Comparison of ENCODE assay signal across 1 cellular context in the genomic region with DNA sequence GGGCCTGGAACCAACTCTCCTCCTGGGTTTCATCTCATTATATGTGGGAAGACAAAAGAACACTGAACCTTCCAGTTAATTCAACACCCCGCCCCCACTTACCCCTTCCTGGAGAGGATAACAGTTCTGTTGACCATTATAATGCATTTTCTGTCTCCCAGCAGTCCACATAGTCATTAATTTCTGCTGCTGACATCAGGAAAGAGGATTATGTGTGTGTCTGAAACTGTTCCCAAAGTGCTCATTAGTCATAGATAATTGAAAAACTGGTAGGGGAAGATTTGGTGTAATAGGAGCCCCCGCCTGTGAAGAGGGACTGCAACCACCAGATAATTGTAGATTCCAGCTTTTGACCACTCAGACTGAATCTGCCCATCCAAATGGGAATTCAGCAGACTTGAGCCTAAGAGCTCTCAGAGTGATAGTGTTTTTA.
TF ChIP-seq lines count a peak whose summit lies in the region.

No MANE protein-coding gene starts in this region.

TF ChIP-seq in GM23338, 12 proteins besides CTCF, POLR2A, EP300 and RAD21 (continued from another document):
- TF ChIP-seq, protein P1, sequence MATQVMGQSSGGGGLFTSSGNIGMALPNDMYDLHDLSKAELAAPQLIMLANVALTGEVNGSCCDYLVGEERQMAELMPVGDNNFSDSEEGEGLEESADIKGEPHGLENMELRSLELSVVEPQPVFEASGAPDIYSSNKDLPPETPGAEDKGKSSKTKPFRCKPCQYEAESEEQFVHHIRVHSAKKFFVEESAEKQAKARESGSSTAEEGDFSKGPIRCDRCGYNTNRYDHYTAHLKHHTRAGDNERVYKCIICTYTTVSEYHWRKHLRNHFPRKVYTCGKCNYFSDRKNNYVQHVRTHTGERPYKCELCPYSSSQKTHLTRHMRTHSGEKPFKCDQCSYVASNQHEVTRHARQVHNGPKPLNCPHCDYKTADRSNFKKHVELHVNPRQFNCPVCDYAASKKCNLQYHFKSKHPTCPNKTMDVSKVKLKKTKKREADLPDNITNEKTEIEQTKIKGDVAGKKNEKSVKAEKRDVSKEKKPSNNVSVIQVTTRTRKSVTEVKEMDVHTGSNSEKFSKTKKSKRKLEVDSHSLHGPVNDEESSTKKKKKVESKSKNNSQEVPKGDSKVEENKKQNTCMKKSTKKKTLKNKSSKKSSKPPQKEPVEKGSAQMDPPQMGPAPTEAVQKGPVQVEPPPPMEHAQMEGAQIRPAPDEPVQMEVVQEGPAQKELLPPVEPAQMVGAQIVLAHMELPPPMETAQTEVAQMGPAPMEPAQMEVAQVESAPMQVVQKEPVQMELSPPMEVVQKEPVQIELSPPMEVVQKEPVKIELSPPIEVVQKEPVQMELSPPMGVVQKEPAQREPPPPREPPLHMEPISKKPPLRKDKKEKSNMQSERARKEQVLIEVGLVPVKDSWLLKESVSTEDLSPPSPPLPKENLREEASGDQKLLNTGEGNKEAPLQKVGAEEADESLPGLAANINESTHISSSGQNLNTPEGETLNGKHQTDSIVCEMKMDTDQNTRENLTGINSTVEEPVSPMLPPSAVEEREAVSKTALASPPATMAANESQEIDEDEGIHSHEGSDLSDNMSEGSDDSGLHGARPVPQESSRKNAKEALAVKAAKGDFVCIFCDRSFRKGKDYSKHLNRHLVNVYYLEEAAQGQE (IDR thresholded peaks at IDR 0.05; ENCODE audit: unreplicated experiment) = no peak
- TF ChIP-seq JUNB (IDR thresholded peaks at IDR 0.05; ENCODE audit: unreplicated experiment) = no peak
- TF ChIP-seq ZNF331 (CRISPR knock-in tag; IDR thresholded peaks at IDR 0.05; ENCODE audit: low read depth) = no peak
- TF ChIP-seq CREB1 (CRISPR knock-in tag; IDR thresholded peaks at IDR 0.05; ENCODE audit: low read depth) = no peak
- TF ChIP-seq, protein P2, sequence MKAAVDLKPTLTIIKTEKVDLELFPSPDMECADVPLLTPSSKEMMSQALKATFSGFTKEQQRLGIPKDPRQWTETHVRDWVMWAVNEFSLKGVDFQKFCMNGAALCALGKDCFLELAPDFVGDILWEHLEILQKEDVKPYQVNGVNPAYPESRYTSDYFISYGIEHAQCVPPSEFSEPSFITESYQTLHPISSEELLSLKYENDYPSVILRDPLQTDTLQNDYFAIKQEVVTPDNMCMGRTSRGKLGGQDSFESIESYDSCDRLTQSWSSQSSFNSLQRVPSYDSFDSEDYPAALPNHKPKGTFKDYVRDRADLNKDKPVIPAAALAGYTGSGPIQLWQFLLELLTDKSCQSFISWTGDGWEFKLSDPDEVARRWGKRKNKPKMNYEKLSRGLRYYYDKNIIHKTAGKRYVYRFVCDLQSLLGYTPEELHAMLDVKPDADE (IDR thresholded peaks at IDR 0.05) = no peak
- no peak for TF ChIP-seq EZH2phosphoT487 (IDR thresholded peaks at IDR 0.05; ENCODE audit: unreplicated experiment)
- no peak for TF ChIP-seq POLR2AphosphoS5 (IDR thresholded peaks at IDR 0.05; ENCODE audit: low read depth)
- no peak for TF ChIP-seq ZNF114 (CRISPR knock-in tag; IDR thresholded peaks at IDR 0.05)
